ENCODE assay signal across 9 cellular contexts in the genomic region with DNA sequence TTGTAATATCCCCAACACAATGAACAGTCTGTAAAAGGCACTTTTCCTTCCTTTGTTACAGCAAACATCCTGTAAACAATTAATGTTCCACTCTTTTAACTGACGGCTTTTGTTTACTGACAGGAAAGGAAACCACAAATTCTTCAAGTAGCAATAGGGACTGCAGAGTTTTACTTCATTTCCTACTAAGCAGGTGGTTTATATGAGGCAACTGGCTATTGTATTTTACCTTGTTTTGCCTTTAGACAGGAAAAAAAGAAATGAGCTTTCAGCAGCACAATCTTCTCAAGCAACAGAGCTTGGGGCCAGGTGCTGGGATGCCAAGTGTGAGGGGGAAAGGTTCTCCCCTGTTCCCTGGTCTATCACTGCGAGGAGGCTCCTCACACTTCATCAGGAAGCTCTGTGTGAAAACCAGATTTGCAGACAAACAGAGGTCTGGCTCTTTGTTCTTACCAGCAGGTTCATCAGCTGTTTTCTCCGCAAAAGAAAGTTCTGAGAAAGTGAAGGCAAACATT. TPM values are rescaled to one million over a fixed set of nuclear protein-coding genes. Genes with fewer than 3 reads are reported as not detected.
DNase-seq lines count a peak whose midpoint lies in the region; ATAC-seq and TF ChIP-seq lines count a peak whose summit lies in the region.
"Had no signal": no experiment of that assay in that cellular context is flagged by ENCODE, and none has a peak within 500 bp of the region (broad histone marks: within the 10 kb centered on the region; RNA-seq: fewer than 3 reads in every experiment).

No MANE protein-coding gene starts in this region.

- H3K9me3 Mint-ChIP-seq in WTC11 (no peaks in the 10 kb centered on the region), natural killer cell (no peaks in the 10 kb centered on the region)

- CTCF ChIA-PET in WTC11 (lab: Charles Lee): interaction anchor here (1.6 kb wide), 1 partner anchor 49 kb away, joined by 4 read pairs; no protein-coding TSS in a partner anchor

- intact Hi-C loops in natural killer cell (cut with micrococcal nuclease): no loop called here

- H3K4me3 Mint-ChIP-seq in WTC11: no peak overlapping the region
- H3K4me3 Mint-ChIP-seq in natural killer cell: peak overlapping the region; percentile 78

- peak; percentile 60 for ATAC-seq in GM19025 (IDR thresholded peaks at IDR 0.05; ENCODE audit: low read depth, unreplicated experiment)
- peak; percentile 73 for ATAC-seq in HG02623 (IDR thresholded peaks at IDR 0.05; ENCODE audit: unreplicated experiment)
- ATAC-seq in WTC11: peak; percentile 65
- peak; percentile 36 to 58 (median 57) for ATAC-seq in natural killer cell
- ATAC-seq in HG03565 (IDR thresholded peaks at IDR 0.05; ENCODE audit: unreplicated experiment): no peak

- H3K27ac Mint-ChIP-seq in WTC11 (0 out of 2 replicates have a peak overlapping the region, but pooled peaks have one; percentile 8), natural killer cell (peak overlapping the region; percentile 16 to 30)

- no peak for DNase-seq in WTC11 (ENCODE audit: low spot score)
- DNase-seq in natural killer cell: no peak
- no peak for DNase-seq in stimulated activated CD4-positive, alpha-beta T cell treated with anti-CD3 and anti-CD28 coated beads, Interleukin-2, amount 100 ng/mL, for 48 hours
- DNase-seq in germinal center (ENCODE audit: low spot score): no peak
- DNase-seq: hypothalamus, SIG-M5 had no signal

- no peak for TF ChIP-seq CTCF in WTC11 (IDR thresholded peaks at IDR 0.05)
- TF ChIP-seq CTCF in natural killer cell (IDR thresholded peaks at IDR 0.05): no peak

- peaks cover 58% of the 10 kb centered on the region for H3K4me1 Mint-ChIP-seq in WTC11
- H3K4me1 Mint-ChIP-seq in natural killer cell: peaks cover 31 to 44% of the 10 kb centered on the region in 2 donors

- H3K27me3 Mint-ChIP-seq in WTC11 (ENCODE audit: low read depth) (no peaks in the 10 kb centered on the region; the same call in 1 of the 2 replicates), natural killer cell (ENCODE audit: low read depth in 2 of 2) (peaks cover 0 to 12% of the 10 kb centered on the region in 2 donors)

- H3K36me3 Mint-ChIP-seq in WTC11 (no peaks in the 10 kb centered on the region), natural killer cell (no peaks in the 10 kb centered on the region)

- POLR2A ChIA-PET in WTC11 (lab: Charles Lee): no interaction called here

TF ChIP-seq in WTC11, 78 proteins besides CTCF, POLR2A, EP300 and RAD21:
- TF ChIP-seq ZNF396 (CRISPR knock-in tag; IDR thresholded peaks at IDR 0.05; ENCODE audit: borderline replicate concordance) (no peak), SOX15 (CRISPR knock-in tag; IDR thresholded peaks at IDR 0.05) (no peak), ZNF121 (CRISPR knock-in tag; IDR thresholded peaks at IDR 0.05) (no peak), TEAD4 (CRISPR knock-in tag; IDR thresholded peaks at IDR 0.05) (no peak), RELA (CRISPR knock-in tag; IDR thresholded peaks at IDR 0.05; ENCODE audit: borderline replicate concordance) (no peak)
- TF ChIP-seq, protein P1, sequence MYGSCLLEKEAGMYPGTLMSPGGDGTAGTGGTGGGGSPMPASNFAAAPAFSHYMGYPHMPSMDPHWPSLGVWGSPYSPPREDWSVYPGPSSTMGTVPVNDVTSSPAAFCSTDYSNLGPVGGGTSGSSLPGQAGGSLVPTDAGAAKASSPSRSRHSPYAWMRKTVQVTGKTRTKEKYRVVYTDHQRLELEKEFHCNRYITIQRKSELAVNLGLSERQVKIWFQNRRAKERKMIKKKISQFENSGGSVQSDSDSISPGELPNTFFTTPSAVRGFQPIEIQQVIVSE (CRISPR knock-in tag; IDR thresholded peaks at IDR 0.05; ENCODE audit: borderline replicate concordance): no peak

RNA-seq across cellular contexts. Expression of a gene that starts 51.2 kb away (rescaled TPM):
- 10.9 to 14.3 TPM (median 11.6 TPM) in 3 replicates for total RNA-seq in WTC11 (2021)
- total RNA-seq in natural killer cell: 1 to 10 TPM; 1.5 to 2.3 (median 1.6) TPM
